14 cellular contexts compared by ENCODE assay signal in the genomic region with DNA sequence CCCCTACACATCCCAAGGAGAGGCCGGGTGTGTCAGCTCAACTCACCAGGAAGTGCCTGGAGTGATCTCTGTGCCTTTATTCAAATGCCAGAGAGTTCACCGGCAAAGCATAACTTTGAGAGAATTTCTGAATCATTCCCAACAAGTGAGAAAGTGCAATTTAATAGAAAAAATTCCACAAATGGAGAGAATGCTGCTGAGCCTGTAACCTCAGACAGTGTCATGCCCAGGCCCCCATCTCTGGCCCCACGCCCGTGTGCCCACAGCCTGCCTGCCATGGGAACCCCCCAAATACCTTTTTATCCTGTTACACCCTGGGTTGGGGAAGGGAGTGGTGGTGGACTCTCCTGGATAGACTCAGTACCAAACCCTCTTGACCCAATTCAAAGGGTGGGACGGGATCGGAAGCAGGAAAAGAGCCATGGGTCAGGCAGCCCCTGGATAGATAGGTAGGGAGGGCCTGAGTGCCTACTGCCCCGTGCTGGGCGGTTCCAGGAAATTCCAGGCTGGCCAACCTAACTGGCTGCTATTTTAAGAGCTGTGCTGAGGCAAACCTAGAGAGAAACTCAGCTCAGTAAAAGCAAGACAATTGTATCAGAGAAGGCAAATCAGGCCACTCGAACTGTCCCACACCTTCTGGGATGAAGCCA.
A peak's percentile ranks its signal among the peaks of the same experiment; 100 is the strongest.
DNase-seq lines count a peak whose midpoint lies in the region; FAIRE-seq and TF ChIP-seq lines count a peak whose summit lies in the region.
"Had no signal": no experiment of that assay in that cellular context is flagged by ENCODE, and none has a peak within 500 bp of the region (broad histone marks: within the 10 kb centered on the region; RNA-seq: fewer than 3 reads in every experiment).

No MANE protein-coding gene starts in this region.

- H3K4me2 ChIP-seq in keratinocyte (ENCODE audit: control insufficient read depth, extremely low read depth, insufficient read depth, low read depth, low read length), result peak overlapping the region; percentile 39

- H3K9me1 ChIP-seq in keratinocyte (ENCODE audit: control insufficient read depth, extremely low read depth, insufficient read depth, low read length), result no peaks in the 10 kb centered on the region

- no peaks in the 10 kb centered on the region for H3K79me2 ChIP-seq in keratinocyte (ENCODE audit: control insufficient read depth, insufficient read depth, low read length)

- peak; percentile 49 for DNase-seq in HT-29 (ENCODE audit: low spot score)
- DNase-seq in choroid plexus epithelial cell (ENCODE audit: low read depth), result peak; percentile 64
- no peak for DNase-seq in keratinocyte (ENCODE audit: low read depth, low spot score)
- DNase-seq in substantia nigra (lab: John Stamatoyannopoulos, UW), result no peak
- DNase-seq in iPS-NIHi11 (ENCODE audit: low spot score), result no peak
- no peak for DNase-seq in NCI-H2196 (lab: John Stamatoyannopoulos, UW; ENCODE audit: unreplicated experiment)
- DNase-seq in activated CD4-positive, alpha-beta T cell treated with anti-CD3 and anti-CD28 coated beads for 48 hours, result no peak
- DNase-seq: activated CD4-positive, CD25-positive, alpha-beta regulatory T cell treated with anti-CD3 and anti-CD28 coated beads, Interleukin-2, amount 50 U/mL, for 72 hours; activated naive CD4-positive, alpha-beta T cell treated with anti-CD3 and anti-CD28 coated beads, Interleukin-2, amount 10 ng/mL, durations not matched to agents 7 days and 5 days; CD8-positive, alpha-beta memory T cell; erythroblast; midbrain; NCI-H1417 treated with DMSO at 0.1 percent for 48 hours had no signal

- TF ChIP-seq CTCF in choroid plexus epithelial cell (conservative IDR thresholded peaks at IDR 0.05; ENCODE audit: low read depth, low read length), result no peak
- TF ChIP-seq CTCF in keratinocyte (optimal IDR thresholded peaks at IDR 0.05 in 1 of 3, IDR thresholded peaks at IDR 0.05 in 1 of 3, conservative IDR thresholded peaks at IDR 0.05 in 1 of 3; ENCODE audit: extremely low read depth in 1 of 3, insufficient read depth in 2 of 3, low read length in 3 of 3), result no peak

- no peaks in the 10 kb centered on the region for H4K20me1 ChIP-seq in keratinocyte (ENCODE audit: control insufficient read depth, extremely low read depth, insufficient read depth, low read length)

- H3K4me1 ChIP-seq in keratinocyte (ENCODE audit: control insufficient read depth, extremely low read depth, insufficient read depth, low read length) (peaks cover 37% of the 10 kb centered on the region), subcutaneous abdominal adipose tissue (ENCODE audit: control insufficient read depth in 5 of 5, insufficient read depth in 5 of 5, low read length in 5 of 5) (peaks cover 2 to 18% (median 13%) of the 10 kb centered on the region in 5 donors)

- peak; percentile 98 for FAIRE-seq in keratinocyte (lab: Jason Lieb, UNC)

- peak overlapping the region; percentile 89 for H3K27ac ChIP-seq in keratinocyte (ENCODE audit: control insufficient read depth, insufficient read depth, low read length)
- peak overlapping the region; percentile 46 for H3K27ac ChIP-seq in subcutaneous abdominal adipose tissue (ENCODE audit: low read depth, low read length)
- no peak overlapping the region for H3K27ac ChIP-seq in substantia nigra (ENCODE audit: low read depth, low read length, poor library complexity, severe bottlenecking)

- H3K27me3 ChIP-seq in keratinocyte (ENCODE audit: control insufficient read depth, extremely low read depth, insufficient read depth, low read length), result no peaks in the 10 kb centered on the region
- peaks cover 0 to 13% (median 2%) of the 10 kb centered on the region in 5 donors for H3K27me3 ChIP-seq in subcutaneous abdominal adipose tissue (ENCODE audit: control insufficient read depth in 5 of 5, insufficient read depth in 4 of 5, low read length in 5 of 5)

- dilution Hi-C loops in keratinocyte (cut with MboI; ENCODE audit: extremely low pct_ligation_motif_present, low sequenced_read_pairs), result no loop called here

- H2AFZ ChIP-seq in keratinocyte (ENCODE audit: control insufficient read depth, low read length), result peak overlapping the region; percentile 40

- peak overlapping the region; percentile 60 for H3K9ac ChIP-seq in keratinocyte (ENCODE audit: control insufficient read depth, extremely low read depth, insufficient read depth, low read length)
- H3K9ac ChIP-seq in subcutaneous abdominal adipose tissue (ENCODE audit: low read length in 5 of 5), result no peak overlapping the region

- H3K4me3 ChIP-seq in choroid plexus epithelial cell (ENCODE audit: low read depth, low read length) (no peak overlapping the region), keratinocyte (ENCODE audit: control insufficient read depth in 2 of 3, extremely low read depth in 1 of 3, insufficient read depth in 2 of 3, low read depth in 1 of 3, low read length in 3 of 3) (peak overlapping the region; percentile 23 to 47 (median 30)), subcutaneous abdominal adipose tissue (ENCODE audit: low read depth in 1 of 5, low read length in 5 of 5) (no peak overlapping the region)

- H3K9me3 ChIP-seq in keratinocyte (ENCODE audit: control insufficient read depth, low read depth, low read length), result no peaks in the 10 kb centered on the region
- no peaks in the 10 kb centered on the region for H3K9me3 ChIP-seq in subcutaneous abdominal adipose tissue (ENCODE audit: control insufficient read depth in 5 of 5, low read length in 5 of 5)

- H3K36me3 ChIP-seq in keratinocyte (ENCODE audit: control insufficient read depth in 2 of 2, extremely low read depth in 1 of 2, insufficient read depth in 2 of 2, low read length in 2 of 2) (no peaks in the 10 kb centered on the region), subcutaneous abdominal adipose tissue (ENCODE audit: control insufficient read depth in 5 of 5, insufficient read depth in 5 of 5, low read length in 5 of 5) (no peaks in the 10 kb centered on the region)

Comparison
In these comparisons a context has a peak if more than half of its experiments do, and no peak if none do; other contexts are left out.
1. DNase-seq: peak in HT-29 (single experiment) and choroid plexus epithelial cell (single experiment); none in keratinocyte (single experiment), substantia nigra (0 of 49), iPS-NIHi11 (single experiment), NCI-H2196 (single experiment) and activated CD4-positive, alpha-beta T cell treated with anti-CD3 and anti-CD28 coated beads for 48 hours (single experiment).
2. H3K4me3 ChIP-seq: peak in keratinocyte (3 of 3); none in choroid plexus epithelial cell (single experiment) and subcutaneous abdominal adipose tissue (0 of 5).